8 cellular contexts compared by ENCODE assay signal in genomic region chr20:62143118-62143975, GRCh38. TPM values are rescaled to one million over a fixed set of nuclear protein-coding genes. Genes with fewer than 3 reads are reported as not detected.
DNase-seq lines count a peak whose midpoint lies in the region; ATAC-seq and TF ChIP-seq lines count a peak whose summit lies in the region.

TSS of gene PSMA7 (minus strand) at chr20:62143394. CDS start at chr20:62143303, 91 bp downstream.
TSS of gene SS18L1 (plus strand) at chr20:62143769. CDS start at chr20:62143821, 52 bp downstream.

- H2BK15ac ChIP-seq in neuronal stem cell (ENCODE audit: low read length), result no peak within 1 kb of the TSS

- no peak for TF ChIP-seq RAD21 in Ishikawa (IDR thresholded peaks at IDR 0.05; ENCODE audit: low read depth)

- no peak for TF ChIP-seq EP300 in Ishikawa (IDR thresholded peaks at IDR 0.05; ENCODE audit: borderline replicate concordance)

- peak; percentile 76 for ATAC-seq in GM21529 (IDR thresholded peaks at IDR 0.05; ENCODE audit: unreplicated experiment)

- H3K23ac ChIP-seq in neuronal stem cell (ENCODE audit: low read depth, low read length, poor library complexity), result peak within 1 kb of the TSS; percentile 82

- H3K9me3 ChIP-seq in neuronal stem cell (replicated peaks in 1 of 2; ENCODE audit: control insufficient read depth in 2 of 2, insufficient read depth in 1 of 2, low read depth in 1 of 2, low read length in 2 of 2) (peaks cover 3 to 6% of the 10 kb centered on the region in 2 donors), subcutaneous abdominal adipose tissue (ENCODE audit: control insufficient read depth in 5 of 5, low read length in 5 of 5) (no peaks in the 10 kb centered on the region)

- peak within 1 kb of the TSS; percentile 77 for H3K4me2 ChIP-seq in neuronal stem cell (ENCODE audit: insufficient read depth, low read length, poor library complexity, severe bottlenecking)

- peak; percentile 70 for TF ChIP-seq POLR2A in Raji (IDR thresholded peaks at IDR 0.05; ENCODE audit: insufficient read depth, low read depth, low read length)

- H2AFZ ChIP-seq in neuronal stem cell (ENCODE audit: low read length), result peak within 1 kb of the TSS; percentile 86

- H3K4ac ChIP-seq in neuronal stem cell (ENCODE audit: low read length), result no peak within 1 kb of the TSS

- H3K27ac ChIP-seq in neuronal stem cell (replicated peaks; ENCODE audit: low read length), result peak within 1 kb of the TSS; percentile 81
- peak within 1 kb of the TSS; percentile 90 for H3K27ac ChIP-seq in subcutaneous abdominal adipose tissue (ENCODE audit: low read depth, low read length)

- DNase-seq in DMS79 (lab: John Stamatoyannopoulos, UW), result peak; percentile 40
- DNase-seq in activated gamma-delta T cell (lab: John Stamatoyannopoulos, UW), result peak; percentile 80
- peak; percentile 73 for DNase-seq in foreskin melanocyte
- DNase-seq in neuronal stem cell (ENCODE audit: low spot score), result peak; percentile 83

- H2AK5ac ChIP-seq in neuronal stem cell (ENCODE audit: low read depth, low read length), result peak within 1 kb of the TSS; percentile 71

- peak within 1 kb of the TSS; percentile 99 for H2BK5ac ChIP-seq in neuronal stem cell (ENCODE audit: low read length)

- H3K4me1 ChIP-seq in neuronal stem cell (ENCODE audit: control insufficient read depth in 2 of 2, insufficient read depth in 1 of 2, low read depth in 1 of 2, low read length in 2 of 2) (peaks cover 10 to 12% of the 10 kb centered on the region in 2 donors), subcutaneous abdominal adipose tissue (ENCODE audit: control insufficient read depth in 5 of 5, insufficient read depth in 5 of 5, low read length in 5 of 5) (peaks cover 7 to 40% (median 35%) of the 10 kb centered on the region in 5 donors)

- no peak within 1 kb of the TSS for H2BK120ac ChIP-seq in neuronal stem cell (ENCODE audit: low read depth, low read length)

- H3K27me3 ChIP-seq in neuronal stem cell (ENCODE audit: control insufficient read depth in 3 of 3, insufficient read depth in 3 of 3, low read depth in 1 of 3, low read length in 3 of 3), result no peaks in the 10 kb centered on the region
- H3K27me3 ChIP-seq in subcutaneous abdominal adipose tissue (ENCODE audit: control insufficient read depth in 5 of 5, insufficient read depth in 4 of 5, low read length in 5 of 5), result no peaks in the 10 kb centered on the region

- H3K9ac ChIP-seq in neuronal stem cell (ENCODE audit: low read depth, low read length, poor library complexity), result peak within 1 kb of the TSS; percentile 96
- H3K9ac ChIP-seq in subcutaneous abdominal adipose tissue (ENCODE audit: low read length in 5 of 5), result peak within 1 kb of the TSS; percentile 75 to 90 (median 85)

- H4K8ac ChIP-seq in neuronal stem cell (ENCODE audit: low read depth, low read length), result no peak within 1 kb of the TSS

- peaks cover 24% of the 10 kb centered on the region for H3K79me1 ChIP-seq in neuronal stem cell (ENCODE audit: low read depth, low read length)

- H3K18ac ChIP-seq in neuronal stem cell (ENCODE audit: low read length), result peak within 1 kb of the TSS; percentile 99

- H3K14ac ChIP-seq in neuronal stem cell (ENCODE audit: low read length), result peak within 1 kb of the TSS; percentile 85

- H3K36me3 ChIP-seq in neuronal stem cell (replicated peaks in 1 of 2; ENCODE audit: control insufficient read depth in 2 of 2, insufficient read depth in 2 of 2, low read length in 2 of 2), result peaks cover 32 to 57% of the 10 kb centered on the region in 2 donors
- H3K36me3 ChIP-seq in subcutaneous abdominal adipose tissue (ENCODE audit: control insufficient read depth in 5 of 5, insufficient read depth in 5 of 5, low read length in 5 of 5), result peaks cover 4 to 29% (median 21%) of the 10 kb centered on the region in 5 donors

- WGBS in neuronal stem cell (ENCODE audit: extremely low coverage in 2 of 2, insufficient read length in 2 of 2, insufficient replicate concordance in 1 of 2), 2 donors, result no CpG with 5 or more reads among the region's 143 CpGs

- H3K4me3 ChIP-seq in neuronal stem cell (ENCODE audit: low read length in 2 of 2) (peak within 1 kb of the TSS; percentile 84 to 96), subcutaneous abdominal adipose tissue (ENCODE audit: low read depth in 1 of 5, low read length in 5 of 5) (peak within 1 kb of the TSS; percentile 75 to 82 (median 80))

- no peak within 1 kb of the TSS for H4K91ac ChIP-seq in neuronal stem cell (ENCODE audit: low read depth, low read length, poor library complexity)

- peak within 1 kb of the TSS; percentile 11 for H2BK12ac ChIP-seq in neuronal stem cell (ENCODE audit: low read length)

TF ChIP-seq in Ishikawa, 13 proteins besides CTCF, POLR2A, EP300 and RAD21:
- TF ChIP-seq MAX (IDR thresholded peaks at IDR 0.05) (no peak; the same call in 1 of the 2 replicates), TAF1 (IDR thresholded peaks at IDR 0.05; ENCODE audit: low read depth) (peak; percentile 34; the same call in 1 of the 2 replicates), TCF12 (IDR thresholded peaks at IDR 0.05; ENCODE audit: low read depth) (no peak), CEBPB (IDR thresholded peaks at IDR 0.05) (no peak), FOXM1 (IDR thresholded peaks at IDR 0.05; ENCODE audit: borderline replicate concordance, low read depth) (no peak), EGR1 (IDR thresholded peaks at IDR 0.05) (no peak), TEAD4 (IDR thresholded peaks at IDR 0.05) (no peak), CREB1 (IDR thresholded peaks at IDR 0.05; ENCODE audit: low read depth) (0 out of 2 replicates have a peak, but pooled peaks have one; percentile 15), YY1 (IDR thresholded peaks at IDR 0.05; ENCODE audit: low read depth) (peak; percentile 74), NFIC (IDR thresholded peaks at IDR 0.05) (no peak)

RNA-seq across cellular contexts. Expression of gene PSMA7, which starts in this region (rescaled TPM):
- polyA plus RNA-seq in neuronal stem cell (2013, experiment 1 of 2), result 299 TPM
- polyA plus RNA-seq in neuronal stem cell (2013, experiment 2 of 2), result 308 TPM

RNA-seq across cellular contexts. Expression of gene SS18L1, which starts in this region (rescaled TPM):
- 13.7 TPM for polyA plus RNA-seq in neuronal stem cell (2013, experiment 1 of 2)
- polyA plus RNA-seq in neuronal stem cell (2013, experiment 2 of 2), result 13.4 TPM

Comparison
In these comparisons a context has a peak if more than half of its experiments do, and no peak if none do; other contexts are left out.
1. Peak in every context shown above with its lines: DNase-seq, ATAC-seq, H3K4me3 ChIP-seq and H3K27ac ChIP-seq.